Comparison of ENCODE assay signal across 1 cellular context in the genomic region with DNA sequence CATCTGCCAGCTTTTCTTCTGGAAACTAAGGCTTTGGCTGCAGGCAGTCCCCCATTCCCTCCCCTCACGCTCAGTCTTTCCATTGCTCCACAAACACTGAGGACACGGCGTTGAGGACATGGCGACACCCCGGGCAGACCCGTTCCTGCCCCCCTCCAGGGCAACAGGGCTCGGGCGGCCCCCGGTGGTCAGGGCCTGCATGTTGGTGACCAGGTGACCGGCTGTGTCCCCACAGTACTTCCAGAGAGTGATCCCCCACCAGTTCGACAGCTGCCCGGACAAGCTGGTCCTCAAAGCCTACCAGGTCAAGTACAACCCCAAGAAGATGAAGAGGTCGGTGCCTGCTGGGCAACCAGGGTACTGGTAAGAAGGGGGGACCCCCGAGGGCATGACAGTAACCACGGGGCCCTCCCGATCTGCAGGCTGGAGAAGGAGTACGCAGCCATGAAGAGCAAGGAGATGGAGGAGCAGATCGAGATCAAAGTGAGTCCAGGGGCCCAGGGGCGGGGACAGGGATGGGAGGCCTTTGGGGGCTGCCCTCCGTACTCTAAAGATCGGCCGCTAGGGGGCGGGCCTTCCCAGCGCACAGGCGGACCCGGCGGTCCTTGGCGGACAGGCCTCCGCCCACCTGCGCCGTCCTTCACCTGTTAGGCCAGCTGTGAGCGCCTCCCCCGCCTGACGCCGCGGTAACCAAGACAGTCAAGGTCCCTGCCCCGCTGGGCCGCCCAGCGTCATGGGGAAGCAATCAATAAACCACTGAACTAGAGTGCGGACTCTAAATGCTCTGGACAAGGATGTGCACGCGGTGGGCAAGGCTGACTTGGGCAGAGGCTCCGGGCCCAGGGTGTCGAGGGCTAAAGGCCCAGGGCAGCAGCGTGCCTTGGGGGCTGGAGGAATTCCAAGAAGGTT.
TF ChIP-seq lines count a peak whose summit lies in the region.

No MANE protein-coding gene starts in this region.

TF ChIP-seq in HepG2, 621 proteins besides CTCF, POLR2A, EP300 and RAD21 (continued from another document and continues in another):
- no peak for TF ChIP-seq ZNF138 (CRISPR knock-in tag; IDR thresholded peaks at IDR 0.05; ENCODE audit: low read depth)
- TF ChIP-seq ZNF629 (CRISPR knock-in tag; conservative IDR thresholded peaks at IDR 0.05), result no peak; the same call in none of the 2 replicates
- 0 out of 2 replicates have a peak, but pooled peaks have one; percentile 35 for TF ChIP-seq ZNF558 (CRISPR knock-in tag; IDR thresholded peaks at IDR 0.05; ENCODE audit: borderline replicate concordance)
- peak; percentile 94 for TF ChIP-seq RFX5 (IDR thresholded peaks at IDR 0.05; ENCODE audit: low read depth, low read length)
- no peak; the same call in 1 of the 2 replicates for TF ChIP-seq HMG20B (CRISPR knock-in tag; conservative IDR thresholded peaks at IDR 0.05)
- TF ChIP-seq, protein P1, sequence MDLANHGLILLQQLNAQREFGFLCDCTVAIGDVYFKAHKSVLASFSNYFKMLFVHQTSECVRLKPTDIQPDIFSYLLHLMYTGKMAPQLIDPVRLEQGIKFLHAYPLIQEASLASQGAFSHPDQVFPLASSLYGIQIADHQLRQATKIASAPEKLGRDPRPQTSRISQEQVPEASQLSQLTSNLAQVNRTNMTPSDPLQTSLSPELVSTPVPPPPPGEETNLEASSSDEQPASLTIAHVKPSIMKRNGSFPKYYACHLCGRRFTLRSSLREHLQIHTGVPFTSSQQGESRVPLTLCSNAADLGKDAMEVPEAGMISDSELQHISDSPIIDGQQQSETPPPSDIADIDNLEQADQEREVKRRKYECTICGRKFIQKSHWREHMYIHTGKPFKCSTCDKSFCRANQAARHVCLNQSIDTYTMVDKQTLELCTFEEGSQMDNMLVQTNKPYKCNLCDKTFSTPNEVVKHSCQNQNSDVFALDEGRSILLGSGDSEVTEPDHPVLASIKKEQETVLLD (CRISPR knock-in tag; IDR thresholded peaks at IDR 0.05; ENCODE audit: low read depth), result no peak
- TF ChIP-seq RORA (CRISPR knock-in tag; IDR thresholded peaks at IDR 0.05), result no peak
- TF ChIP-seq, protein P2, sequence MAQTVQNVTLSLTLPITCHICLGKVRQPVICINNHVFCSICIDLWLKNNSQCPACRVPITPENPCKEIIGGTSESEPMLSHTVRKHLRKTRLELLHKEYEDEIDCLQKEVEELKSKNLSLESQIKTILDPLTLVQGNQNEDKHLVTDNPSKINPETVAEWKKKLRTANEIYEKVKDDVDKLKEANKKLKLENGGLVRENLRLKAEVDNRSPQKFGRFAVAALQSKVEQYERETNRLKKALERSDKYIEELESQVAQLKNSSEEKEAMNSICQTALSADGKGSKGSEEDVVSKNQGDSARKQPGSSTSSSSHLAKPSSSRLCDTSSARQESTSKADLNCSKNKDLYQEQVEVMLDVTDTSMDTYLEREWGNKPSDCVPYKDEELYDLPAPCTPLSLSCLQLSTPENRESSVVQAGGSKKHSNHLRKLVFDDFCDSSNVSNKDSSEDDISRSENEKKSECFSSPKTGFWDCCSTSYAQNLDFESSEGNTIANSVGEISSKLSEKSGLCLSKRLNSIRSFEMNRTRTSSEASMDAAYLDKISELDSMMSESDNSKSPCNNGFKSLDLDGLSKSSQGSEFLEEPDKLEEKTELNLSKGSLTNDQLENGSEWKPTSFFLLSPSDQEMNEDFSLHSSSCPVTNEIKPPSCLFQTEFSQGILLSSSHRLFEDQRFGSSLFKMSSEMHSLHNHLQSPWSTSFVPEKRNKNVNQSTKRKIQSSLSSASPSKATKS (CRISPR knock-in tag; IDR thresholded peaks at IDR 0.05), result peak; percentile 38; the same call in 1 of the 2 replicates
- no peak for TF ChIP-seq EED (CRISPR knock-in tag; IDR thresholded peaks at IDR 0.05)
- peak; percentile 57; the same call in 1 of the 2 replicates for TF ChIP-seq ZNF329 (CRISPR knock-in tag; IDR thresholded peaks at IDR 0.05; ENCODE audit: low read depth)
- 0 out of 2 replicates have a peak, but pooled peaks have one; percentile 81 for TF ChIP-seq ZNF773 (CRISPR knock-in tag; IDR thresholded peaks at IDR 0.05; ENCODE audit: borderline replicate concordance)
- no peak for TF ChIP-seq PRDM4 (CRISPR knock-in tag; IDR thresholded peaks at IDR 0.05; ENCODE audit: borderline replicate concordance)
- TF ChIP-seq ZNF704 (CRISPR knock-in tag; IDR thresholded peaks at IDR 0.05; ENCODE audit: borderline replicate concordance), result no peak
- TF ChIP-seq GABPA (IDR thresholded peaks at IDR 0.05; ENCODE audit: low read depth, low read length), result no peak
- TF ChIP-seq GABPA (CRISPR knock-in tag; IDR thresholded peaks at IDR 0.05; ENCODE audit: low read depth), result peak; percentile 53; the same call in 1 of the 2 replicates
- TF ChIP-seq, protein P3, sequence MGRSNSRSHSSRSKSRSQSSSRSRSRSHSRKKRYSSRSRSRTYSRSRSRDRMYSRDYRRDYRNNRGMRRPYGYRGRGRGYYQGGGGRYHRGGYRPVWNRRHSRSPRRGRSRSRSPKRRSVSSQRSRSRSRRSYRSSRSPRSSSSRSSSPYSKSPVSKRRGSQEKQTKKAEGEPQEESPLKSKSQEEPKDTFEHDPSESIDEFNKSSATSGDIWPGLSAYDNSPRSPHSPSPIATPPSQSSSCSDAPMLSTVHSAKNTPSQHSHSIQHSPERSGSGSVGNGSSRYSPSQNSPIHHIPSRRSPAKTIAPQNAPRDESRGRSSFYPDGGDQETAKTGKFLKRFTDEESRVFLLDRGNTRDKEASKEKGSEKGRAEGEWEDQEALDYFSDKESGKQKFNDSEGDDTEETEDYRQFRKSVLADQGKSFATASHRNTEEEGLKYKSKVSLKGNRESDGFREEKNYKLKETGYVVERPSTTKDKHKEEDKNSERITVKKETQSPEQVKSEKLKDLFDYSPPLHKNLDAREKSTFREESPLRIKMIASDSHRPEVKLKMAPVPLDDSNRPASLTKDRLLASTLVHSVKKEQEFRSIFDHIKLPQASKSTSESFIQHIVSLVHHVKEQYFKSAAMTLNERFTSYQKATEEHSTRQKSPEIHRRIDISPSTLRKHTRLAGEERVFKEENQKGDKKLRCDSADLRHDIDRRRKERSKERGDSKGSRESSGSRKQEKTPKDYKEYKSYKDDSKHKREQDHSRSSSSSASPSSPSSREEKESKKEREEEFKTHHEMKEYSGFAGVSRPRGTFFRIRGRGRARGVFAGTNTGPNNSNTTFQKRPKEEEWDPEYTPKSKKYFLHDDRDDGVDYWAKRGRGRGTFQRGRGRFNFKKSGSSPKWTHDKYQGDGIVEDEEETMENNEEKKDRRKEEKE (IDR thresholded peaks at IDR 0.05), result no peak
- TF ChIP-seq TFE3 (CRISPR knock-in tag; IDR thresholded peaks at IDR 0.05), result peak; percentile 88
- no peak; the same call in 1 of the 2 replicates for TF ChIP-seq NFIB (CRISPR knock-in tag; IDR thresholded peaks at IDR 0.05; ENCODE audit: borderline replicate concordance)
- TF ChIP-seq ZNF737 (CRISPR knock-in tag; IDR thresholded peaks at IDR 0.05; ENCODE audit: borderline replicate concordance), result no peak
- TF ChIP-seq NAIF1 (CRISPR knock-in tag; IDR thresholded peaks at IDR 0.05; ENCODE audit: borderline replicate concordance), result peak; percentile 76; the same call in 1 of the 2 replicates
- 0 out of 2 replicates have a peak, but pooled peaks have one; percentile 42 for TF ChIP-seq ZNF431 (CRISPR knock-in tag; IDR thresholded peaks at IDR 0.05; ENCODE audit: borderline replicate concordance, low read depth)
- peak; percentile 88 for TF ChIP-seq TGIF2 (CRISPR knock-in tag; IDR thresholded peaks at IDR 0.05)
- no peak for TF ChIP-seq ZNF17 (CRISPR knock-in tag; IDR thresholded peaks at IDR 0.05)
- peak; percentile 87 for TF ChIP-seq XRCC5 (optimal IDR thresholded peaks at IDR 0.05; ENCODE audit: low read length)
- no peak for TF ChIP-seq SUZ12 (IDR thresholded peaks at IDR 0.05; ENCODE audit: low read depth, low read length)
- no peak for TF ChIP-seq AHR (CRISPR knock-in tag; IDR thresholded peaks at IDR 0.05)
- peak; percentile 96 for TF ChIP-seq TOPORS (CRISPR knock-in tag; IDR thresholded peaks at IDR 0.05)
- peak; percentile 72; the same call in 1 of the 2 replicates for TF ChIP-seq KMT2B (CRISPR knock-in tag; IDR thresholded peaks at IDR 0.05)
- TF ChIP-seq ZMYM3 (CRISPR knock-in tag; IDR thresholded peaks at IDR 0.05), result peak; percentile 54; the same call in 1 of the 2 replicates
- TF ChIP-seq ZNF484 (CRISPR knock-in tag; IDR thresholded peaks at IDR 0.05; ENCODE audit: borderline replicate concordance, low read depth), result no peak
- TF ChIP-seq HDAC1 (CRISPR knock-in tag; IDR thresholded peaks at IDR 0.05), result peak; percentile 98
- no peak for TF ChIP-seq JDP2 (CRISPR knock-in tag; IDR thresholded peaks at IDR 0.05; ENCODE audit: borderline replicate concordance)
- TF ChIP-seq ZKSCAN5 (CRISPR knock-in tag; IDR thresholded peaks at IDR 0.05), result no peak
- TF ChIP-seq, protein P4, sequence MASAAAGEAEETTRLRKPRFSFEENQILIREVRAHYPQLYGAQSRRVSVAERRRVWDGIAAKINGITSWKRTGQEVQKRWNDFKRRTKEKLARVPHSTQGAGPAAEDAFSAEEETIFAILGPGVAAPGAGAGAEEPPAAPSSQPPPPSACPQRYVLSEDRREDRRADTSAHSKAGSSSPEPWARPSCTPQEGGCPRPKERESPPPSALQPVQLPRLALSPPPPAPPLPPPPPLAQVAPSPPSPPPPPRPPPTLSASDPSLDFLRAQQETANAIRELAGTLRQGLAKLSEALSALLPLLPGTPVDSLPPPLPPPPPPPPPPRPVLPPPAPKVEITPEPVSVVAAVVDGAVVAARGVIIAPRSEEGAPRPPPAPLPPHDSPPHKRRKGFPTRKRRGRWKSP (CRISPR knock-in tag; IDR thresholded peaks at IDR 0.05), result peak; percentile 89
- TF ChIP-seq, protein P5, sequence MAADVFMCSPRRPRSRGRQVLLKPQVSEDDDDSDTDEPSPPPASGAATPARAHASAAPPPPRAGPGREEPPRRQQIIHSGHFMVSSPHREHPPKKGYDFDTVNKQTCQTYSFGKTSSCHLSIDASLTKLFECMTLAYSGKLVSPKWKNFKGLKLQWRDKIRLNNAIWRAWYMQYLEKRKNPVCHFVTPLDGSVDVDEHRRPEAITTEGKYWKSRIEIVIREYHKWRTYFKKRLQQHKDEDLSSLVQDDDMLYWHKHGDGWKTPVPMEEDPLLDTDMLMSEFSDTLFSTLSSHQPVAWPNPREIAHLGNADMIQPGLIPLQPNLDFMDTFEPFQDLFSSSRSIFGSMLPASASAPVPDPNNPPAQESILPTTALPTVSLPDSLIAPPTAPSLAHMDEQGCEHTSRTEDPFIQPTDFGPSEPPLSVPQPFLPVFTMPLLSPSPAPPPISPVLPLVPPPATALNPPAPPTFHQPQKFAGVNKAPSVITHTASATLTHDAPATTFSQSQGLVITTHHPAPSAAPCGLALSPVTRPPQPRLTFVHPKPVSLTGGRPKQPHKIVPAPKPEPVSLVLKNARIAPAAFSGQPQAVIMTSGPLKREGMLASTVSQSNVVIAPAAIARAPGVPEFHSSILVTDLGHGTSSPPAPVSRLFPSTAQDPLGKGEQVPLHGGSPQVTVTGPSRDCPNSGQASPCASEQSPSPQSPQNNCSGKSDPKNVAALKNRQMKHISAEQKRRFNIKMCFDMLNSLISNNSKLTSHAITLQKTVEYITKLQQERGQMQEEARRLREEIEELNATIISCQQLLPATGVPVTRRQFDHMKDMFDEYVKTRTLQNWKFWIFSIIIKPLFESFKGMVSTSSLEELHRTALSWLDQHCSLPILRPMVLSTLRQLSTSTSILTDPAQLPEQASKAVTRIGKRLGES (CRISPR knock-in tag; IDR thresholded peaks at IDR 0.05; ENCODE audit: borderline replicate concordance), result 0 out of 2 replicates have a peak, but pooled peaks have one; percentile 64
- TF ChIP-seq SKI (IDR thresholded peaks at IDR 0.05; ENCODE audit: partially characterized antibody), result peak; percentile 82
- TF ChIP-seq ZNF782 (CRISPR knock-in tag; IDR thresholded peaks at IDR 0.05; ENCODE audit: borderline replicate concordance), result peak; percentile 89; the same call in 1 of the 2 replicates
- no peak for TF ChIP-seq TOE1 (CRISPR knock-in tag; IDR thresholded peaks at IDR 0.05)
- peak; percentile 95 for TF ChIP-seq ZBTB38 (CRISPR knock-in tag; IDR thresholded peaks at IDR 0.05)
- TF ChIP-seq CBX5 (CRISPR knock-in tag; IDR thresholded peaks at IDR 0.05; ENCODE audit: borderline replicate concordance), result peak; percentile 70; the same call in 1 of the 2 replicates
- peak; percentile 73 for TF ChIP-seq DRAP1 (CRISPR knock-in tag; IDR thresholded peaks at IDR 0.05)
